Comparison of ENCODE assay signal across 9 cellular contexts in the genomic region with DNA sequence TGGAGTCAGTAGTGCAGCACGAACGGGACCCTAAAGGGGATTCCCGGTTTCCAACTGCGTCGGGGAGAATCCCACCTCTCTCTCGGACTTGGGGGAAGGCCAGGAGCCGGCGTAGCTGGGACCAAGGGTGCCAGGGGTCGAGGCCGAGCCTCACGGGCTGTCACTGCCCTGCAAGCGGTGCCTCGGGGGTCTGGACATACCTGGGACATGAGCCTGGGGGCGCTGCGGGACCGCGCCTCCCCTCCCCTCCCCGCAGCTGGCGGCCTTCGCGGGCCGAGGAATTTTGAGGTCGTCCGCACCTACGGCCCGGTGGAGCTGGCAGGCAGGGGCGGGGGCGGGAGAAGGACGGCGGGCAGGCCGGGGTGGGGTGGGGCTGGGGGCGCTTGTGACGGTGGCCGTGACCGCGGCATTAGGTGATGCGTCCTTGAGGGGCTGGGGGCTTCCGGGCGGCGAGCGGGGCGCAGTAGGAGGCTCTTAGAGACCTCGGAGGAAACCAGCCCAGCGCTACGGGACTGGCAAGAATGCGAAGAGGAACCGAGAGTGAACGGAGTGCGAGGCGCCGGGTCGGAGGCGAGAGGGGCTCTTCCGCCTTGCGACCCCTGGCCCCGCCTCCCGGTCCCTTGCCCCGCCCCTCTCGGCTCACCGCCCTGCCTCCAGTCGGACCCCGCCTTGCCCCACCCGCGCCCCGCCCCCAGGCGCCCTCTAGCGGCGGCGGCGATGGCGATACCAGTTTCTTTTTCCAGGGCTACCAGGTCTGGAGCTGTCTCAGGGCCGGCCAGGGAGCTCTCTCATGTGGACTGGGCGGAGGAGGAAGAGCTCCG. TPM values are rescaled to one million over a fixed set of nuclear protein-coding genes. Genes with fewer than 3 reads are reported as not detected.
A peak's percentile ranks its signal among the peaks of the same experiment; 100 is the strongest.
DNase-seq lines count a peak whose midpoint lies in the region; ATAC-seq and TF ChIP-seq lines count a peak whose summit lies in the region.
"Had no signal": no experiment of that assay in that cellular context is flagged by ENCODE, and none has a peak within 500 bp of the region (broad histone marks: within the 10 kb centered on the region; RNA-seq: fewer than 3 reads in every experiment).

No MANE protein-coding gene starts in this region.

- peaks cover 24% of the 10 kb centered on the region for H3K4me1 Mint-ChIP-seq in CD4-positive, alpha-beta T cell (ENCODE audit: low read depth)
- peaks cover 20% of the 10 kb centered on the region for H3K4me1 Mint-ChIP-seq in dendritic cell treated with granulocyte-macrophage colony-stimulating factor and Interleukin-4, amounts not matched to agents 40 ng/mL and 50 ng/mL, for 4 days (ENCODE audit: low read depth)

- H3K9me3 Mint-ChIP-seq in CD4-positive, alpha-beta T cell = no peaks in the 10 kb centered on the region
- H3K9me3 Mint-ChIP-seq in dendritic cell treated with granulocyte-macrophage colony-stimulating factor and Interleukin-4, amounts not matched to agents 40 ng/mL and 50 ng/mL, for 4 days = no peaks in the 10 kb centered on the region

- H3K36me3 Mint-ChIP-seq in CD4-positive, alpha-beta T cell (ENCODE audit: low read depth) = peaks cover 3% of the 10 kb centered on the region
- H3K36me3 Mint-ChIP-seq in dendritic cell treated with granulocyte-macrophage colony-stimulating factor and Interleukin-4, amounts not matched to agents 40 ng/mL and 50 ng/mL, for 4 days (ENCODE audit: low read depth) = no peaks in the 10 kb centered on the region

- POLR2A ChIA-PET in CD4-positive, alpha-beta T cell (lab: Charles Lee) = interaction anchor here (0.5 to 3.4 kb wide), 2 partner anchors 54 to 359 kb away, joined by 3 to 27 read pairs; partner anchors contain the start of gene CYCS

- 1% methylated on average over 32 to 42 of the region's 74 CpGs for WGBS in lower leg skin, 2 donors

- peak in 1 of 2 donors; percentile 28 for TF ChIP-seq POLR2A in lower leg skin (IDR thresholded peaks at IDR 0.05)

- intact Hi-C loops in CD4-positive, alpha-beta T cell (cut with DNase I, micrococcal nuclease) = loop anchor here (1.0 to 10.0 kb wide), 7 partner anchors 55 to 1875 kb away; partner anchors contain the start of genes CYCS (in 2 of the 2), CCDC126 (in 1 of the 2), OSBPL3 (in 1 of the 2) and PALS2 (in 1 of the 2)
- intact Hi-C loops in dendritic cell treated with granulocyte-macrophage colony-stimulating factor and Interleukin-4, amounts not matched to agents 40 ng/mL and 50 ng/mL, for 4 days (cut with micrococcal nuclease) = loop anchor here (2.0 to 5.0 kb wide), 2 partner anchors 55 to 1648 kb away; partner anchors contain the start of genes CYCS and TRA2A
- intact Hi-C loops in lower leg skin (cut with DNase I; ENCODE audit: low total_unique reads) = no loop called here

- peak; percentile 89 to 98 (median 95) for DNase-seq in CD4-positive, alpha-beta T cell
- DNase-seq in NCI-H526 treated with DMSO at 0.1 percent for 48 hours (lab: John Stamatoyannopoulos, UW) (peak; percentile 73), lower leg skin (ENCODE audit: low spot score in 2 of 2) (peak; percentile 88 to 99)
- peak; percentile 95 for DNase-seq in activated CD4-positive, alpha-beta T cell treated with anti-CD3 and anti-CD28 coated beads, Interleukin-2, amount 50 U/mL, for 1 hour
- DNase-seq in stimulated activated CD4-positive, alpha-beta T cell treated with anti-CD3 and anti-CD28 coated beads, Interleukin-4, amount 100 ng/mL, for 24 hours = peak; percentile 95

- peak; percentile 90 for TF ChIP-seq CTCF in CD4-positive, alpha-beta T cell (IDR thresholded peaks at IDR 0.05)
- TF ChIP-seq CTCF in lower leg skin (IDR thresholded peaks at IDR 0.05) = no peak

- H3K27ac ChIP-seq in CD4-positive, alpha-beta T cell (ENCODE audit: low read depth, low read length) = peak overlapping the region; percentile 56

- CTCF ChIA-PET in CD4-positive, alpha-beta T cell (lab: Charles Lee) = interaction anchor here (0.6 to 1.3 kb wide), 7 partner anchors 9 to 358 kb away, joined by 3 to 7 read pairs (median 3); no protein-coding TSS in a partner anchor

- H3K27me3 ChIP-seq in CD4-positive, alpha-beta T cell (ENCODE audit: control insufficient read depth, insufficient read depth, low read length) = no peaks in the 10 kb centered on the region

- H3K4me3 Mint-ChIP-seq in CD4-positive, alpha-beta T cell = peak overlapping the region; percentile 92
- peak overlapping the region; percentile 88 for H3K4me3 Mint-ChIP-seq in dendritic cell treated with granulocyte-macrophage colony-stimulating factor and Interleukin-4, amounts not matched to agents 40 ng/mL and 50 ng/mL, for 4 days

- H3K27me3 Mint-ChIP-seq in CD4-positive, alpha-beta T cell = no peaks in the 10 kb centered on the region
- H3K27me3 Mint-ChIP-seq in dendritic cell treated with granulocyte-macrophage colony-stimulating factor and Interleukin-4, amounts not matched to agents 40 ng/mL and 50 ng/mL, for 4 days = peaks cover 13% of the 10 kb centered on the region

- peak overlapping the region; percentile 80 for H3K27ac Mint-ChIP-seq in CD4-positive, alpha-beta T cell
- peak overlapping the region; percentile 88 for H3K27ac Mint-ChIP-seq in dendritic cell treated with granulocyte-macrophage colony-stimulating factor and Interleukin-4, amounts not matched to agents 40 ng/mL and 50 ng/mL, for 4 days

- no peaks in the 10 kb centered on the region for H3K9me3 ChIP-seq in CD4-positive, alpha-beta T cell (ENCODE audit: control insufficient read depth, low read length)

- ATAC-seq in CD4-positive, alpha-beta T cell (ENCODE audit: poor library complexity) = peak; percentile 96
- ATAC-seq in GM19395 (IDR thresholded peaks at IDR 0.05; ENCODE audit: unreplicated experiment) (peak; percentile 98), HG03521 (IDR thresholded peaks at IDR 0.05; ENCODE audit: unreplicated experiment) (peak; percentile 97)

- H3K4me3 ChIP-seq in lower leg skin (ENCODE audit: low read depth, poor library complexity, severe bottlenecking) = peak overlapping the region; percentile 66

RNA-seq across cellular contexts. Expression of gene NPVF, which starts 48.3 kb away (rescaled TPM):
- total RNA-seq in CD4-positive, alpha-beta T cell = not detected
- total RNA-seq in lower leg skin = not detected
- total RNA-seq: subcutaneous adipose tissue had no signal

RNA-seq across cellular contexts. Expression of gene CYCS, which starts 54.9 kb away (rescaled TPM):
- total RNA-seq in CD4-positive, alpha-beta T cell = 100 to 1,000 TPM; 126 to 131 TPM
- total RNA-seq in lower leg skin = 10 to 100 TPM; 15.6 to 52.9 (median 34.9) TPM

Comparison
In these comparisons a context has a peak if more than half of its experiments do, and no peak if none do; other contexts are left out.
1. Peak in every context shown above with its lines: DNase-seq, ATAC-seq, H3K4me3 ChIP-seq and H3K27ac ChIP-seq.